ENCODE assay signal across 23 cellular contexts in the genomic region with DNA sequence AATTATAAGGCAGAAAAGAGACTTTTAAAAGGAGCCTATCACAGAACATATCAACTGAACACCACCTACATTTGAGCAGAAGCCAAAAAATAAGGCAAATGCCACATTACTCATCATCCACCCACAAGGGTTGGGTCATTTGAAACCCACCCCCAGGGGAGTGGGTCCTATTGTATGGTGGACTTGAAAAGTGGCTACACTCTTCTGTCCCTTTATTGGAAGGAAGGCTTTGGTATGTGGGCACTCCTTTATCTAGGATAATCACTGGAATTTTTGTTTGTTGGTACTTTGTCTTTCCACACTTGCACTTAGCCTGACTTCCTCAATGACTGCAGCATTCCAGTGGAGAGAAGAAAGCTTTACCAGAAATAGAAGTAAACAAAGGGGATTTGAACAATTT.
DNase-seq lines count a peak whose midpoint lies in the region; TF ChIP-seq lines count a peak whose summit lies in the region.
"Had no signal": no experiment of that assay in that cellular context is flagged by ENCODE, and none has a peak within 500 bp of the region (broad histone marks: within the 10 kb centered on the region; RNA-seq: fewer than 3 reads in every experiment).

No MANE protein-coding gene starts in this region.

- H3K27ac Mint-ChIP-seq in nephron (peak overlapping the region in 2 of 3 experiments; percentile 74 to 90), progenitor cell of endocrine pancreas (no peak overlapping the region)
- H3K27ac Mint-ChIP-seq: activated CD8-positive, alpha-beta T cell treated with anti-CD3 and anti-CD28 coated beads for 36 hours; CD8-positive, alpha-beta T cell; natural killer cell treated with Interleukin-12 subunit alpha and Interleukin-12 subunit beta and Interleukin-15 and Interleukin-18, amount 100 ng/mL, for 72 hours; WTC11 had no signal

- no peak overlapping the region for H3K27ac ChIP-seq in sigmoid colon
- H3K27ac ChIP-seq: ascending aorta, coronary artery, testis had no signal

- intact Hi-C loops in sigmoid colon (cut with DNase I): no loop called here

- peaks cover 8% of the 10 kb centered on the region for H3K4me1 Mint-ChIP-seq in nephron
- H3K4me1 Mint-ChIP-seq in progenitor cell of endocrine pancreas (ENCODE audit: low read depth): peaks cover 7% of the 10 kb centered on the region
- H3K4me1 Mint-ChIP-seq: WTC11 had no signal

- TF ChIP-seq POLR2A in sigmoid colon (IDR thresholded peaks at IDR 0.05): no peak

- no peaks in the 10 kb centered on the region for H3K27me3 ChIP-seq in sigmoid colon
- H3K27me3 ChIP-seq: ascending aorta, testis had no signal

- H3K4me3 Mint-ChIP-seq in nephron: no peak overlapping the region
- no peak overlapping the region for H3K4me3 Mint-ChIP-seq in progenitor cell of endocrine pancreas (ENCODE audit: low read depth)
- H3K4me3 Mint-ChIP-seq: activated CD8-positive, alpha-beta T cell treated with anti-CD3 and anti-CD28 coated beads for 36 hours; CD8-positive, alpha-beta T cell; natural killer cell treated with Interleukin-12 subunit alpha and Interleukin-12 subunit beta and Interleukin-15 and Interleukin-18, amount 100 ng/mL, for 72 hours; WTC11 had no signal

- H3K36me3 Mint-ChIP-seq in nephron (ENCODE audit: low read depth) (no peaks in the 10 kb centered on the region), progenitor cell of endocrine pancreas (ENCODE audit: insufficient read depth) (no peaks in the 10 kb centered on the region)
- H3K36me3 Mint-ChIP-seq: CD8-positive, alpha-beta T cell; natural killer cell treated with Interleukin-12 subunit alpha and Interleukin-12 subunit beta and Interleukin-15 and Interleukin-18, amount 100 ng/mL, for 72 hours; WTC11 had no signal

- H3K4me1 ChIP-seq in sigmoid colon: no peaks in the 10 kb centered on the region
- H3K4me1 ChIP-seq: ascending aorta, testis had no signal

- H3K4me3 ChIP-seq in AG10803 (ENCODE audit: low read length): no peak overlapping the region
- no peak overlapping the region for H3K4me3 ChIP-seq in choroid plexus epithelial cell (ENCODE audit: low read depth, low read length)
- no peak overlapping the region for H3K4me3 ChIP-seq in sigmoid colon
- H3K4me3 ChIP-seq: ascending aorta, coronary artery, testis had no signal

- no peaks in the 10 kb centered on the region for H3K9me3 ChIP-seq in sigmoid colon
- H3K9me3 ChIP-seq: ascending aorta, testis had no signal

- H3K27me3 Mint-ChIP-seq in nephron (ENCODE audit: low read depth) (no peaks in the 10 kb centered on the region), progenitor cell of endocrine pancreas (no peaks in the 10 kb centered on the region)
- H3K27me3 Mint-ChIP-seq: activated CD8-positive, alpha-beta T cell treated with anti-CD3 and anti-CD28 coated beads for 36 hours; natural killer cell treated with Interleukin-12 subunit alpha and Interleukin-12 subunit beta and Interleukin-15 and Interleukin-18, amount 100 ng/mL, for 72 hours had no signal

- DNase-seq in AG10803 (ENCODE audit: low read depth): peak; percentile 50
- peak; percentile 18 for DNase-seq in NCI-H226
- DNase-seq in choroid plexus epithelial cell (ENCODE audit: low read depth): peak; percentile 64
- DNase-seq in cerebellum (ENCODE audit: low spot score): no peak
- DNase-seq in HUDEP-2 (lab: John Stamatoyannopoulos, UW; ENCODE audit: unreplicated experiment in 76 of 76): no peak
- DNase-seq in sigmoid colon: no peak
- DNase-seq in progenitor cell of endocrine pancreas (ENCODE audit: low spot score, unreplicated experiment): no peak
- DNase-seq: activated CD8-positive, alpha-beta T cell treated with anti-CD3 and anti-CD28 coated beads for 36 hours; activated naive CD4-positive, alpha-beta T cell treated with Interleukin-2 at 50 U/mL for 16 hours; activated T-cell treated with anti-CD3 and anti-CD28 coated beads, Interleukin-2, amount 50 U/mL, for 1 hour; CD8-positive, alpha-beta T cell; DMS79 treated with DMSO at 0.1 percent for 48 hours; Karpas-422; NCI-H1092; NCI-H2081 treated with DMSO at 0.1 percent for 48 hours; NCI-H510A treated with DMSO at 0.1 percent for 48 hours; T-helper 2 cell; testis had no signal

- no peak for TF ChIP-seq EP300 in sigmoid colon (IDR thresholded peaks at IDR 0.05)

- H3K9me3 Mint-ChIP-seq in nephron: peaks cover 2% of the 10 kb centered on the region
- no peaks in the 10 kb centered on the region for H3K9me3 Mint-ChIP-seq in progenitor cell of endocrine pancreas (ENCODE audit: low read depth)
- H3K9me3 Mint-ChIP-seq: activated CD8-positive, alpha-beta T cell treated with anti-CD3 and anti-CD28 coated beads for 36 hours; CD8-positive, alpha-beta T cell had no signal

- TF ChIP-seq CTCF in AG10803 (conservative IDR thresholded peaks at IDR 0.05; ENCODE audit: low read length) (no peak), choroid plexus epithelial cell (conservative IDR thresholded peaks at IDR 0.05; ENCODE audit: low read depth, low read length) (no peak), nephron (IDR thresholded peaks at IDR 0.05; ENCODE audit: unreplicated experiment in 3 of 3) (no peak), sigmoid colon (IDR thresholded peaks at IDR 0.05) (no peak), progenitor cell of endocrine pancreas (IDR thresholded peaks at IDR 0.05; ENCODE audit: unreplicated experiment) (no peak)

- no peaks in the 10 kb centered on the region for H3K36me3 ChIP-seq in sigmoid colon
- H3K36me3 ChIP-seq: ascending aorta had no signal

Comparison
In these comparisons a context has a peak if more than half of its experiments do, and no peak if none do; other contexts are left out.
1. DNase-seq: peak in AG10803 (single experiment), NCI-H226 (single experiment) and choroid plexus epithelial cell (single experiment); none in cerebellum (single experiment), HUDEP-2 (0 of 76), sigmoid colon (single experiment) and progenitor cell of endocrine pancreas (single experiment).